27 cellular contexts compared by ENCODE assay signal in genomic region chr21:45858180-45858579, GRCh38.
DNase-seq lines count a peak whose midpoint lies in the region; ATAC-seq and TF ChIP-seq lines count a peak whose summit lies in the region.
"Had no signal": no experiment of that assay in that cellular context is flagged by ENCODE, and none has a peak within 500 bp of the region (broad histone marks: within the 10 kb centered on the region; RNA-seq: fewer than 3 reads in every experiment).

No MANE protein-coding gene starts in this region.

- no peak overlapping the region for H2BK12ac ChIP-seq in neuronal stem cell (ENCODE audit: low read length)

- no peak overlapping the region for H3K4ac ChIP-seq in neuronal stem cell (ENCODE audit: low read length)

- H4K8ac ChIP-seq in neuronal stem cell (ENCODE audit: low read depth, low read length): no peak overlapping the region

- H3K79me1 ChIP-seq in neuronal stem cell (ENCODE audit: low read depth, low read length): no peaks in the 10 kb centered on the region

- no peak overlapping the region for H3K27ac ChIP-seq in right atrium auricular region
- no peak overlapping the region for H3K27ac ChIP-seq in neuronal stem cell (replicated peaks; ENCODE audit: low read length)
- H3K27ac ChIP-seq: SJCRH30 had no signal

- H3K27me3 ChIP-seq in right atrium auricular region (no peaks in the 10 kb centered on the region), neuronal stem cell (ENCODE audit: control insufficient read depth in 3 of 3, insufficient read depth in 3 of 3, low read depth in 1 of 3, low read length in 3 of 3) (peaks cover 0 to 3% (median 0%) of the 10 kb centered on the region in 3 experiments), MG63 (no peaks in the 10 kb centered on the region)
- H3K27me3 ChIP-seq: BLaER1 treated with 17β-estradiol and CSF1 and Interleukin-3, amounts not matched to agents 10 nM and 100 nM; SJCRH30 had no signal

- H3K4me2 ChIP-seq in neuronal stem cell (ENCODE audit: insufficient read depth, low read length, poor library complexity, severe bottlenecking): no peak overlapping the region
- H3K4me2 ChIP-seq: GM23338 had no signal

- H2AK5ac ChIP-seq in neuronal stem cell (ENCODE audit: low read depth, low read length): no peak overlapping the region

- H2BK15ac ChIP-seq in neuronal stem cell (ENCODE audit: low read length): no peak overlapping the region

- intact Hi-C loops in cardiac septum (cut with DNase I): no loop called here

- no peak overlapping the region for H2BK5ac ChIP-seq in neuronal stem cell (ENCODE audit: low read length)

- no peak overlapping the region for H2BK120ac ChIP-seq in neuronal stem cell (ENCODE audit: low read depth, low read length)

- TF ChIP-seq CTCF in right atrium auricular region (IDR thresholded peaks at IDR 0.05): no peak

- H3K9ac ChIP-seq in neuronal stem cell (ENCODE audit: low read depth, low read length, poor library complexity): no peak overlapping the region
- H3K9ac ChIP-seq: BLaER1 treated with 17β-estradiol and CSF1 and Interleukin-3, amounts not matched to agents 10 nM and 100 nM had no signal

- H4K91ac ChIP-seq in neuronal stem cell (ENCODE audit: low read depth, low read length, poor library complexity): no peak overlapping the region

- no CpG with 5 or more reads among the region's 12 CpGs for WGBS in neuronal stem cell (ENCODE audit: extremely low coverage in 2 of 2, insufficient read length in 2 of 2, insufficient replicate concordance in 1 of 2), 2 donors

- peak; percentile 71 for DNase-seq in cardiac septum (ENCODE audit: low spot score)
- no peak for DNase-seq in right atrium auricular region (ENCODE audit: low spot score)
- peak; percentile 37 for DNase-seq in ecto neural progenitor cell (ENCODE audit: low spot score)
- DNase-seq in neuronal stem cell (ENCODE audit: low spot score): no peak
- DNase-seq in ureter (ENCODE audit: low spot score): peak; percentile 18
- no peak for DNase-seq in MG63
- DNase-seq in NCI-H187 (lab: John Stamatoyannopoulos, UW): no peak
- DNase-seq: CD4-positive, alpha-beta T cell; GDM1; Karpas-422; NCI-H1105; NCI-H1436 treated with DMSO at 0.1 percent for 48 hours; NCI-H1930; NCI-H2107; NCI-H446; NCI-H524 treated with DMSO at 0.1 percent for 48 hours; NCI-H82; NK-92 treated with Interleukin-12 subunit alpha and Interleukin-12 subunit beta, amount 100 ng/mL, for 24 hours; PC-3; SJCRH30 had no signal

- H3K23ac ChIP-seq in neuronal stem cell (ENCODE audit: low read depth, low read length, poor library complexity): no peak overlapping the region

- H3K4me3 ChIP-seq in right atrium auricular region: no peak overlapping the region
- no peak overlapping the region for H3K4me3 ChIP-seq in neuronal stem cell (ENCODE audit: low read length in 2 of 2)
- H3K4me3 ChIP-seq in MG63: no peak overlapping the region
- H3K4me3 ChIP-seq: BLaER1 treated with 17β-estradiol and CSF1 and Interleukin-3, amounts not matched to agents 10 nM and 100 nM; GM12878; GM23338; SJCRH30 had no signal

- peak overlapping the region; percentile 19 for H3K18ac ChIP-seq in neuronal stem cell (ENCODE audit: low read length)

- no peak overlapping the region for H3K14ac ChIP-seq in neuronal stem cell (ENCODE audit: low read length)

- no peaks in the 10 kb centered on the region for H3K4me1 ChIP-seq in right atrium auricular region
- H3K4me1 ChIP-seq in neuronal stem cell (ENCODE audit: control insufficient read depth in 2 of 2, insufficient read depth in 1 of 2, low read depth in 1 of 2, low read length in 2 of 2): peaks cover 0 to 15% of the 10 kb centered on the region in 2 donors

- H3K9me3 ChIP-seq in right atrium auricular region (no peaks in the 10 kb centered on the region), neuronal stem cell (replicated peaks in 1 of 2; ENCODE audit: control insufficient read depth in 2 of 2, insufficient read depth in 1 of 2, low read depth in 1 of 2, low read length in 2 of 2) (peaks cover 0 to 2% of the 10 kb centered on the region in 2 donors), MG63 (no peaks in the 10 kb centered on the region)
- H3K9me3 ChIP-seq: SJCRH30 had no signal

- ATAC-seq in HG03108 (IDR thresholded peaks at IDR 0.05; ENCODE audit: unreplicated experiment): no peak
- ATAC-seq: GM12878, GM23338, HCT116, PC-3, Right ventricle myocardium inferior, SK-N-SH treated with all-trans-retinoic acid at 6 μM for 48 hours had no signal

- no peak overlapping the region for H2AFZ ChIP-seq in neuronal stem cell (ENCODE audit: low read length)
- H2AFZ ChIP-seq: GM23338 had no signal

- H3K36me3 ChIP-seq in right atrium auricular region (no peaks in the 10 kb centered on the region), neuronal stem cell (replicated peaks in 1 of 2; ENCODE audit: control insufficient read depth in 2 of 2, insufficient read depth in 2 of 2, low read length in 2 of 2) (no peaks in the 10 kb centered on the region), MG63 (no peaks in the 10 kb centered on the region)
- H3K36me3 ChIP-seq: SJCRH30 had no signal

Comparison
In these comparisons a context has a peak if more than half of its experiments do, and no peak if none do; other contexts are left out.
1. DNase-seq: peak in cardiac septum (single experiment), ecto neural progenitor cell (single experiment) and ureter (single experiment); none in right atrium auricular region (single experiment), neuronal stem cell (single experiment), MG63 (single experiment) and NCI-H187 (0 of 2).